Comparison of ENCODE assay signal across 8 cellular contexts in genomic region chr16:76535-77272, GRCh38. TPM values are rescaled to one million over a fixed set of nuclear protein-coding genes. Genes with fewer than 3 reads are reported as not detected.
DNase-seq lines count a peak whose midpoint lies in the region; ATAC-seq, FAIRE-seq and TF ChIP-seq lines count a peak whose summit lies in the region.

No MANE protein-coding gene starts in this region.

- peaks cover 20% of the 10 kb centered on the region for H3K4me1 Mint-ChIP-seq in activated naive CD4-positive, alpha-beta T cell treated with anti-CD3 and anti-CD28 coated beads for 36 hours (ENCODE audit: low read depth)
- peaks cover 5% of the 10 kb centered on the region for H3K4me1 Mint-ChIP-seq in glutamatergic neuron (ENCODE audit: low read depth, unreplicated experiment)

- H3K4me3 Mint-ChIP-seq in activated naive CD4-positive, alpha-beta T cell treated with anti-CD3 and anti-CD28 coated beads for 36 hours, result peak overlapping the region; percentile 75
- no peak overlapping the region for H3K4me3 Mint-ChIP-seq in glutamatergic neuron (ENCODE audit: unreplicated experiment)

- ATAC-seq in HG03378 (IDR thresholded peaks at IDR 0.05; ENCODE audit: unreplicated experiment), result no peak

- peaks cover 0 to 8% of the 10 kb centered on the region in 2 donors for H3K36me3 ChIP-seq in duodenal mucosa (ENCODE audit: control insufficient read depth in 1 of 2, insufficient read depth in 2 of 2, low read length in 2 of 2)

- TF ChIP-seq CTCF in glutamatergic neuron (IDR thresholded peaks at IDR 0.05; ENCODE audit: partially characterized antibody, unreplicated experiment), result no peak

- no peak overlapping the region for H3K27ac Mint-ChIP-seq in activated naive CD4-positive, alpha-beta T cell treated with anti-CD3 and anti-CD28 coated beads for 36 hours
- H3K27ac Mint-ChIP-seq in glutamatergic neuron (ENCODE audit: unreplicated experiment), result no peak overlapping the region

- H3K4me3 ChIP-seq in duodenal mucosa (ENCODE audit: low read depth in 1 of 2, low read length in 2 of 2), result peak overlapping the region; percentile 70 to 87

- peak overlapping the region; percentile 57 to 74 for H3K9ac ChIP-seq in duodenal mucosa (ENCODE audit: low read depth in 1 of 2, low read length in 2 of 2)

- H3K36me3 Mint-ChIP-seq in activated naive CD4-positive, alpha-beta T cell treated with anti-CD3 and anti-CD28 coated beads for 36 hours (ENCODE audit: low read depth), result no peaks in the 10 kb centered on the region
- no peaks in the 10 kb centered on the region for H3K36me3 Mint-ChIP-seq in glutamatergic neuron (ENCODE audit: unreplicated experiment)

- H3K4me1 ChIP-seq in duodenal mucosa (ENCODE audit: control insufficient read depth in 1 of 2, insufficient read depth in 2 of 2, low read length in 2 of 2), result peaks cover 33 to 44% of the 10 kb centered on the region in 2 donors

- H3K27me3 Mint-ChIP-seq in activated naive CD4-positive, alpha-beta T cell treated with anti-CD3 and anti-CD28 coated beads for 36 hours (ENCODE audit: low read depth), result peaks cover 11% of the 10 kb centered on the region
- peaks cover 5% of the 10 kb centered on the region for H3K27me3 Mint-ChIP-seq in glutamatergic neuron (ENCODE audit: unreplicated experiment)

- H3K27me3 ChIP-seq in duodenal mucosa (ENCODE audit: control insufficient read depth in 1 of 2, insufficient read depth in 2 of 2, low read length in 2 of 2), result peaks cover 0 to 6% of the 10 kb centered on the region in 2 donors

- peak; percentile 63 for FAIRE-seq in RCC 7860 (lab: Jason Lieb, UNC)

- H3K9me3 Mint-ChIP-seq in activated naive CD4-positive, alpha-beta T cell treated with anti-CD3 and anti-CD28 coated beads for 36 hours, result no peaks in the 10 kb centered on the region
- H3K9me3 Mint-ChIP-seq in glutamatergic neuron (ENCODE audit: unreplicated experiment), result no peaks in the 10 kb centered on the region

- no peaks in the 10 kb centered on the region for H3K9me3 ChIP-seq in duodenal mucosa (ENCODE audit: control insufficient read depth in 1 of 2, low read length in 2 of 2)

- peak overlapping the region; percentile 73 for H3K27ac ChIP-seq in duodenal mucosa (ENCODE audit: low read depth, low read length)

- CTCF ChIA-PET in activated naive CD4-positive, alpha-beta T cell treated with anti-CD3 and anti-CD28 coated beads for 36 hours (lab: Charles Lee), result interaction anchor here (1.2 to 6.6 kb wide), 4 partner anchors 12 to 41 kb away, joined by 3 to 37 read pairs (median 9); no protein-coding TSS in a partner anchor

- peak; percentile 37 for DNase-seq in activated naive CD4-positive, alpha-beta T cell treated with anti-CD3 and anti-CD28 coated beads for 36 hours
- DNase-seq in activated naive CD4-positive, alpha-beta T cell treated with anti-CD3 and anti-CD28 coated beads, Interleukin-2, amount 50 U/mL, for 16 hours, result no peak
- DNase-seq in RCC 7860 (ENCODE audit: low spot score) (peak; percentile 72), mucosa of gallbladder (ENCODE audit: low spot score) (peak; percentile 49), iPS-NIHi11 (ENCODE audit: low spot score) (no peak), glutamatergic neuron (no peak)

- intact Hi-C loops in activated naive CD4-positive, alpha-beta T cell treated with anti-CD3 and anti-CD28 coated beads for 36 hours (cut with micrococcal nuclease), result no loop called here

RNA-seq across cellular contexts. Expression of gene MPG, which starts 1.3 kb away (rescaled TPM):
- total RNA-seq in activated naive CD4-positive, alpha-beta T cell treated with anti-CD3 and anti-CD28 coated beads for 36 hours, result 10 to 100 TPM; 38.6 to 38.8 TPM
- total RNA-seq in mucosa of gallbladder (48.8 TPM), glutamatergic neuron (ENCODE audit: unreplicated experiment) (24.7 TPM)

RNA-seq across cellular contexts. Expression of gene RHBDF1, which starts 4.3 kb away (rescaled TPM):
- total RNA-seq in activated naive CD4-positive, alpha-beta T cell treated with anti-CD3 and anti-CD28 coated beads for 36 hours, result under 1 TPM in 1 of 2 experiments, not detected in 1; 0.36 TPM
- total RNA-seq in mucosa of gallbladder (50.6 TPM), glutamatergic neuron (ENCODE audit: unreplicated experiment) (25.2 TPM)

RNA-seq across cellular contexts. Expression of gene SNRNP25, which starts 23.1 kb away (rescaled TPM):
- 10 to 100 TPM; 38.0 to 38.6 TPM for total RNA-seq in activated naive CD4-positive, alpha-beta T cell treated with anti-CD3 and anti-CD28 coated beads for 36 hours
- total RNA-seq in mucosa of gallbladder (21.5 TPM), glutamatergic neuron (ENCODE audit: unreplicated experiment) (21.5 TPM)

RNA-seq across cellular contexts. Expression of gene POLR3K, which starts 23.3 kb away (rescaled TPM):
- 10 to 100 TPM; 38.2 to 40.9 TPM for total RNA-seq in activated naive CD4-positive, alpha-beta T cell treated with anti-CD3 and anti-CD28 coated beads for 36 hours
- 12.7 TPM for total RNA-seq in mucosa of gallbladder
- 10.2 TPM for total RNA-seq in glutamatergic neuron (ENCODE audit: unreplicated experiment)

Comparison
In these comparisons a context has a peak if more than half of its experiments do, and no peak if none do; other contexts are left out.
1. DNase-seq: peak in activated naive CD4-positive, alpha-beta T cell treated with anti-CD3 and anti-CD28 coated beads for 36 hours (single experiment), RCC 7860 (single experiment) and mucosa of gallbladder (single experiment); none in activated naive CD4-positive, alpha-beta T cell treated with anti-CD3 and anti-CD28 coated beads, Interleukin-2, amount 50 U/mL, for 16 hours (single experiment), iPS-NIHi11 (single experiment) and glutamatergic neuron (single experiment).
2. RNA of gene RHBDF1, which starts 4.3 kb away (total RNA-seq): 50.6 TPM in mucosa of gallbladder (single experiment) and 25.2 TPM in glutamatergic neuron (single experiment); 0.36 TPM in activated naive CD4-positive, alpha-beta T cell treated with anti-CD3 and anti-CD28 coated beads for 36 hours; every median in the first group is over 10 times any median in the second.